Comparison of ENCODE assay signal across 8 cellular contexts in the genomic region with DNA sequence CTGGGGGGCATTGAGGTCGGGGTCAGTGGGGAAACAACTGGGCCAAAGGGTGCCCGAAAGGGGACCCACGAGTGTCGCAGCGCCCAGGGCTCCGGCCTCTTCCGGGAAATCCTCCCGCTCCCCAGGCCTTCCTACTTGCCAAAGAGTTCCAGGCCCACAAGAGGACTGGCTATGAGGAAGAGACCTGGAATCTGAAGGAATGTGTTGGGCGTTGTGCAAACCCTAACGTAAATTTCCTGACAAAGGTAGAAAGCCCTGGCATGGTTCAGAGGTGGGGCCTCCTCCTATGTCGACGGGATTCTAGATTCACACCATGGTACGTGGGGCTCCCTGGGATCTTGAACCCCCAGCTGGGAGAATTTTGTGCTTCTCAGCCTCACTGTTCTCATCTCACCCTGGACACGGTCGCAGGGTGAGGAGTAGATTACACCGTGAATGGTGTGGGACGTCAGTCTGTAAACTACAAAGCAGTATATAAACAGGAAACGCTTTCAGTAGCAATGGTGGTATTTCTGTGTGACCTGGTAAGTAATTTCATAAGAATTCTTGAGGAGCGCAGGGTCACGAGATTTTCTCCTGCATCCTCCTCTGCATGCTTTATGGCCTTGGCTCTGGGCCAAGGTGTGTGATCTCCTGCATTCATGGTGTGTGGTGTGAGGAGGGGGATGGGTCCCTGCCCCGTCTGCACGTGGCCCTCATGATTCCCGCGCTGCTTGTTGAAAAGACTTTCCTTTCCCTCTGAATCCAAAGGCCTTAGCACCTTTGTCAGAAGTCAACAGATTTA. TPM values are rescaled to one million over a fixed set of nuclear protein-coding genes. Genes with fewer than 3 reads are reported as not detected.
DNase-seq lines count a peak whose midpoint lies in the region; ATAC-seq and TF ChIP-seq lines count a peak whose summit lies in the region.

No MANE protein-coding gene starts in this region.

- H3K9me3 ChIP-seq in Peyer's patch (no peaks in the 10 kb centered on the region), thoracic aorta (no peaks in the 10 kb centered on the region)

- peaks cover 0 to 39% (median 12%) of the 10 kb centered on the region in 4 donors for H3K4me1 ChIP-seq in Peyer's patch
- peaks cover 5 to 17% of the 10 kb centered on the region in 2 donors for H3K4me1 ChIP-seq in thoracic aorta (ENCODE audit: control insufficient read depth in 1 of 2, low read depth in 2 of 2)

- TF ChIP-seq POLR2A in Peyer's patch (IDR thresholded peaks at IDR 0.05): peak in 1 of 2 donors; percentile 3
- TF ChIP-seq POLR2A in lower leg skin (IDR thresholded peaks at IDR 0.05): no peak

- H3K27ac ChIP-seq in Peyer's patch (peak overlapping the region; percentile 66 to 93 (median 83)), coronary artery (peak overlapping the region in 1 of 2 donors; percentile 57), thoracic aorta (peak overlapping the region; percentile 35 to 43)

- H3K27me3 ChIP-seq in Peyer's patch: no peaks in the 10 kb centered on the region
- no peaks in the 10 kb centered on the region for H3K27me3 ChIP-seq in thoracic aorta (replicated peaks; ENCODE audit: insufficient read depth)

- peaks cover 0 to 29% (median 0%) of the 10 kb centered on the region in 3 donors for H3K36me3 ChIP-seq in Peyer's patch
- H3K36me3 ChIP-seq in thoracic aorta: no peaks in the 10 kb centered on the region

- peak; percentile 74 for DNase-seq in AG10803 (ENCODE audit: low read depth)
- DNase-seq in Peyer's patch: peak in 2 of 3 donors; percentile 78
- no peak for DNase-seq in coronary artery (ENCODE audit: low spot score)
- no peak for DNase-seq in lower leg skin (ENCODE audit: low spot score in 2 of 2)
- no peak for DNase-seq in thoracic aorta (ENCODE audit: low spot score)
- DNase-seq in T1000 (lab: John Stamatoyannopoulos, UW): no peak

- peak overlapping the region; percentile 74 for H3K4me3 ChIP-seq in AG10803 (ENCODE audit: low read length)
- H3K4me3 ChIP-seq in GM12875 (ENCODE audit: low read depth, low read length): peak overlapping the region; percentile 60
- peak overlapping the region; percentile 54 to 88 (median 72) for H3K4me3 ChIP-seq in Peyer's patch
- H3K4me3 ChIP-seq in coronary artery: peak overlapping the region; percentile 81
- H3K4me3 ChIP-seq in lower leg skin (ENCODE audit: low read depth, poor library complexity, severe bottlenecking): peak overlapping the region; percentile 77
- peak overlapping the region; percentile 88 for H3K4me3 ChIP-seq in thoracic aorta

- intact Hi-C loops in lower leg skin (cut with DNase I; ENCODE audit: low total_unique reads): no loop called here

- peak; percentile 28 for ATAC-seq in thoracic aorta (ENCODE audit: insufficient number of reproducible peaks, low FRiP score, low read depth)
- no peak for ATAC-seq in HG02852 (IDR thresholded peaks at IDR 0.05; ENCODE audit: unreplicated experiment)

- 5 to 7% methylated on average over 22 to 24 of the region's 24 CpGs for WGBS in lower leg skin, 2 donors

- TF ChIP-seq CTCF in AG10803 (conservative IDR thresholded peaks at IDR 0.05; ENCODE audit: low read length): no peak
- TF ChIP-seq CTCF in GM12875 (IDR thresholded peaks at IDR 0.05; ENCODE audit: borderline replicate concordance, insufficient read depth, low read depth, low read length): no peak
- TF ChIP-seq CTCF in Peyer's patch (IDR thresholded peaks at IDR 0.05): no peak
- no peak for TF ChIP-seq CTCF in coronary artery (IDR thresholded peaks at IDR 0.05)
- no peak for TF ChIP-seq CTCF in lower leg skin (IDR thresholded peaks at IDR 0.05)
- TF ChIP-seq CTCF in thoracic aorta (IDR thresholded peaks at IDR 0.05): no peak

RNA-seq across cellular contexts. Expression of a gene that starts 0.9 kb away (rescaled TPM):
- 10 to 100 TPM; 14.9 to 64.9 (median 47.8) TPM for total RNA-seq in Peyer's patch
- total RNA-seq in lower leg skin: 10 to 100 TPM; 34.7 to 77.3 (median 62.2) TPM
- total RNA-seq in thoracic aorta: 10 to 100 TPM in 1 of 2 donors, 1 to 10 TPM in 1; 8.5 to 11.6 TPM

RNA-seq across cellular contexts. Expression of a gene that starts 13.9 kb away (rescaled TPM):
- total RNA-seq in Peyer's patch (10 to 100 TPM; 28.0 to 41.4 (median 34.9) TPM), lower leg skin (100 to 1,000 TPM in 1 of 4 donors, 10 to 100 TPM in 3; 65.6 to 112 (median 75.3) TPM), thoracic aorta (10 to 100 TPM; 39.1 to 51.2 TPM)

RNA-seq across cellular contexts. Expression of a gene that starts 23.1 kb away (rescaled TPM):
- 10 to 100 TPM; 14.0 to 44.5 (median 19.4) TPM for total RNA-seq in Peyer's patch
- 10 to 100 TPM; 12.6 to 49.9 (median 24.0) TPM for total RNA-seq in lower leg skin
- 10 to 100 TPM; 12.0 to 31.5 TPM for total RNA-seq in thoracic aorta

Comparison
In these comparisons a context has a peak if more than half of its experiments do, and no peak if none do; other contexts are left out.
1. DNase-seq: peak in AG10803 (single experiment) and Peyer's patch (2 of 3); none in coronary artery (single experiment), lower leg skin (0 of 2), thoracic aorta (single experiment) and T1000 (single experiment).
2. Peak in every context shown above with its lines, with median percentiles within 50 percentile points of each other: H3K4me3 ChIP-seq.